Comparison of ENCODE assay signal across 11 cellular contexts in genomic region chr17:58527306-58527705, GRCh38. TPM values are rescaled to one million over a fixed set of nuclear protein-coding genes. Genes with fewer than 3 reads are reported as not detected.
DNase-seq lines count a peak whose midpoint lies in the region; ATAC-seq and TF ChIP-seq lines count a peak whose summit lies in the region.
"Had no signal": no experiment of that assay in that cellular context is flagged by ENCODE, and none has a peak within 500 bp of the region (broad histone marks: within the 10 kb centered on the region; RNA-seq: fewer than 3 reads in every experiment).

No MANE protein-coding gene starts in this region.

- H3K27ac Mint-ChIP-seq in GM23338 = no peak overlapping the region

- no peaks in the 10 kb centered on the region for H3K79me2 ChIP-seq in GM23338 (replicated peaks; ENCODE audit: insufficient read depth)

- no peaks in the 10 kb centered on the region; the same call in 2 of the 3 replicates for H3K9me3 Mint-ChIP-seq in GM23338

- no peak for ATAC-seq in GM23338
- ATAC-seq in lung (ENCODE audit: insufficient read depth, low FRiP score) = no peak
- ATAC-seq: esophagus mucosa had no signal

- H3F3A ChIP-seq in GM23338 (replicated peaks; ENCODE audit: low read depth) = no peaks in the 10 kb centered on the region

- H3K4me3 Mint-ChIP-seq in GM23338 = no peak overlapping the region

- no peak for DNase-seq in AG10803 (ENCODE audit: low read depth)
- DNase-seq in GM23338 (ENCODE audit: low spot score) = peak; percentile 40
- no peak for DNase-seq in lung (ENCODE audit: low spot score)
- no peak for DNase-seq in DMS 273 treated with DMSO at 0.1 percent for 48 hours (lab: John Stamatoyannopoulos, UW)
- no peak for DNase-seq in T-helper 9 cell
- DNase-seq in NCI-H1105 (lab: John Stamatoyannopoulos, UW) = no peak
- no peak for DNase-seq in NCI-H226
- DNase-seq: DMS153, NCI-H187 had no signal

- H3K4me1 ChIP-seq in GM23338 (ENCODE audit: insufficient read depth) = peaks cover 8% of the 10 kb centered on the region
- H3K4me1 ChIP-seq in lung (ENCODE audit: control insufficient read depth in 2 of 2, insufficient read depth in 2 of 2, low read length in 2 of 2) = peaks cover 0 to 28% of the 10 kb centered on the region in 2 donors

- peaks cover 13% of the 10 kb centered on the region for H3K27me3 Mint-ChIP-seq in GM23338 (ENCODE audit: insufficient read depth, low read depth, poor library complexity)

- H2AFZ ChIP-seq in GM23338 = no peak overlapping the region

- H3K9me3 ChIP-seq in lung (ENCODE audit: control insufficient read depth in 2 of 2, insufficient read depth in 1 of 2, low read length in 1 of 2) = no peaks in the 10 kb centered on the region

- no peak overlapping the region for H3K4me3 ChIP-seq in AG10803 (ENCODE audit: low read length)
- no peak overlapping the region for H3K4me3 ChIP-seq in GM23338
- H3K4me3 ChIP-seq in lung = no peak overlapping the region

- H3K27me3 ChIP-seq in GM23338 (ENCODE audit: insufficient read depth) = no peaks in the 10 kb centered on the region
- H3K27me3 ChIP-seq in lung (ENCODE audit: control insufficient read depth, insufficient read depth) = no peaks in the 10 kb centered on the region

- H3K36me3 ChIP-seq in GM23338 (ENCODE audit: insufficient read depth) (no peaks in the 10 kb centered on the region), lung (ENCODE audit: control insufficient read depth in 2 of 2, insufficient read depth in 2 of 2, low read length in 2 of 2) (no peaks in the 10 kb centered on the region)

- peaks cover 50% of the 10 kb centered on the region for H3K4me1 Mint-ChIP-seq in GM23338

- no peak overlapping the region for H3K4me2 ChIP-seq in GM23338

- H4K20me1 ChIP-seq in GM23338 (replicated peaks; ENCODE audit: insufficient read depth) = no peaks in the 10 kb centered on the region

- no peaks in the 10 kb centered on the region; the same call in 2 of the 3 replicates for H3K36me3 Mint-ChIP-seq in GM23338 (ENCODE audit: low read depth)

- H3K27ac ChIP-seq in GM23338 (ENCODE audit: low read depth) (no peak overlapping the region), angular gyrus (ENCODE audit: low read depth, low read length) (peak overlapping the region; percentile 100), lung (ENCODE audit: low read depth in 1 of 2, low read length in 1 of 2) (peak overlapping the region; percentile 5 to 29)

- 86 to 93% methylated on average over 2 of the region's 2 CpGs for WGBS in lung, 2 donors

- no peaks in the 10 kb centered on the region for H3K9me2 ChIP-seq in GM23338 (ENCODE audit: insufficient read depth)

- 0 out of 2 replicates have a peak, but pooled peaks have one; percentile 6 for TF ChIP-seq CTCF in AG10803 (conservative IDR thresholded peaks at IDR 0.05; ENCODE audit: low read length)
- TF ChIP-seq CTCF in GM23338 (conservative IDR thresholded peaks at IDR 0.05; ENCODE audit: low read depth in 2 of 2) = 0 out of 4 replicates have a peak, but pooled peaks of 1 of the 2 experiments have one; percentile 12
- TF ChIP-seq CTCF in lung (IDR thresholded peaks at IDR 0.05; ENCODE audit: control extremely low read depth, extremely low read depth) = no peak

TF ChIP-seq in GM23338, 12 proteins besides CTCF, POLR2A, EP300 and RAD21:
- TF ChIP-seq CREB1 (CRISPR knock-in tag; IDR thresholded peaks at IDR 0.05; ENCODE audit: low read depth) (no peak), EZH2 (IDR thresholded peaks at IDR 0.05; ENCODE audit: low read depth, unreplicated experiment) (no peak), REST (IDR thresholded peaks at IDR 0.05; ENCODE audit: unreplicated experiment) (no peak), JUNB (IDR thresholded peaks at IDR 0.05; ENCODE audit: unreplicated experiment) (no peak), ETS1 (IDR thresholded peaks at IDR 0.05) (no peak)

RNA-seq across cellular contexts. Expression of gene MTMR4, which starts 12.9 kb away (rescaled TPM):
- total RNA-seq in GM23338 (2014; rRNA removed; shearing (Covaris generic)) = 40.2 and 42.2 TPM in 2 replicates
- polyA plus RNA-seq in GM23338 (2016; fragmentation: Nextera tagmentation; extraction: Ambion mirVana) (8.8 and 11.1 TPM in 2 replicates), lung (10 to 100 TPM; 12.9 to 21.0 TPM)
- 10 to 100 TPM; 41.4 to 46.1 TPM for total RNA-seq in lung

RNA-seq across cellular contexts. Expression of gene HSF5, which starts 39.1 kb away (rescaled TPM):
- total RNA-seq in GM23338 (2014; rRNA removed; shearing (Covaris generic)) = 0.23 and 0.24 TPM in 2 replicates
- polyA plus RNA-seq in GM23338 (2016; fragmentation: Nextera tagmentation; extraction: Ambion mirVana) = not detected in 2 replicates
- total RNA-seq in lung = under 1 TPM; 0.12 to 0.17 TPM
- polyA plus RNA-seq in lung = under 1 TPM; 0.02 to 0.03 TPM
- total RNA-seq: esophagus mucosa had no signal
